12 cellular contexts compared by ENCODE assay signal in genomic region chr20:62644044-62644795, GRCh38. TPM values are rescaled to one million over a fixed set of nuclear protein-coding genes. Genes with fewer than 3 reads are reported as not detected.
DNase-seq lines count a peak whose midpoint lies in the region; ATAC-seq and TF ChIP-seq lines count a peak whose summit lies in the region.
"Had no signal": no experiment of that assay in that cellular context is flagged by ENCODE, and none has a peak within 500 bp of the region (broad histone marks: within the 10 kb centered on the region; RNA-seq: fewer than 3 reads in every experiment).

No MANE protein-coding gene starts in this region.

- peak overlapping the region; percentile 89; the same call in 1 of the 2 replicates for H3K9ac ChIP-seq in BLaER1

- no peaks in the 10 kb centered on the region for H3K36me3 Mint-ChIP-seq in GM23338 (ENCODE audit: low read depth)
- peaks cover 18% of the 10 kb centered on the region for H3K36me3 Mint-ChIP-seq in activated T-helper 2 cell treated with anti-CD3 and anti-CD28 coated beads, Interferon-gamma antibody, Interleukin-2, Interleukin-4, amounts not matched to agents 10 μg/mL and 5 μg/mL and 100 μg/mL, durations not matched to agents 14 hours and 24 hours and 36 hours (ENCODE audit: low read depth)

- ATAC-seq in GM23338 (no peak), mucosa of descending colon (peak; percentile 65), HG02885 (IDR thresholded peaks at IDR 0.05; ENCODE audit: poor library complexity, unreplicated experiment) (no peak), HG03175 (IDR thresholded peaks at IDR 0.05; ENCODE audit: unreplicated experiment) (no peak)

- H3K9me3 Mint-ChIP-seq in GM23338 = no peaks in the 10 kb centered on the region
- no peaks in the 10 kb centered on the region for H3K9me3 Mint-ChIP-seq in activated T-helper 2 cell treated with anti-CD3 and anti-CD28 coated beads, Interferon-gamma antibody, Interleukin-2, Interleukin-4, amounts not matched to agents 10 μg/mL and 5 μg/mL and 100 μg/mL, durations not matched to agents 14 hours and 24 hours and 36 hours

- no peaks in the 10 kb centered on the region for H3K9me3 ChIP-seq in BLaER1
- no peaks in the 10 kb centered on the region for H3K9me3 ChIP-seq in mucosa of descending colon

- peaks cover 64% of the 10 kb centered on the region for H4K20me1 ChIP-seq in BLaER1
- peaks cover 18% of the 10 kb centered on the region for H4K20me1 ChIP-seq in GM23338 (replicated peaks; ENCODE audit: insufficient read depth)

- peaks cover 60% of the 10 kb centered on the region for H3K79me2 ChIP-seq in GM23338 (replicated peaks; ENCODE audit: insufficient read depth)

- H3K9me2 ChIP-seq in GM23338 (ENCODE audit: insufficient read depth) = no peaks in the 10 kb centered on the region

- peaks cover 12% of the 10 kb centered on the region for H3K4me1 Mint-ChIP-seq in GM23338
- peaks cover 31% of the 10 kb centered on the region for H3K4me1 Mint-ChIP-seq in activated T-helper 2 cell treated with anti-CD3 and anti-CD28 coated beads, Interferon-gamma antibody, Interleukin-2, Interleukin-4, amounts not matched to agents 10 μg/mL and 5 μg/mL and 100 μg/mL, durations not matched to agents 14 hours and 24 hours and 36 hours (ENCODE audit: low read depth)

- H3K27ac ChIP-seq in BLaER1 = peak overlapping the region; percentile 23; the same call in 1 of the 2 replicates
- H3K27ac ChIP-seq in GM23338 (ENCODE audit: low read depth) = no peak overlapping the region

- H3K4me3 Mint-ChIP-seq in GM23338 = peak overlapping the region; percentile 66; the same call in 2 of the 3 replicates
- peak overlapping the region; percentile 80 for H3K4me3 Mint-ChIP-seq in activated T-helper 2 cell treated with anti-CD3 and anti-CD28 coated beads, Interferon-gamma antibody, Interleukin-2, Interleukin-4, amounts not matched to agents 10 μg/mL and 5 μg/mL and 100 μg/mL, durations not matched to agents 14 hours and 24 hours and 36 hours (ENCODE audit: low read depth)

- peaks cover 5% of the 10 kb centered on the region; the same call in 1 of the 2 replicates for H3F3A ChIP-seq in GM23338 (replicated peaks; ENCODE audit: low read depth)

- peaks cover 27% of the 10 kb centered on the region for H3K36me3 ChIP-seq in BLaER1
- H3K36me3 ChIP-seq in GM23338 (ENCODE audit: insufficient read depth) = no peaks in the 10 kb centered on the region
- H3K36me3 ChIP-seq in mucosa of descending colon (ENCODE audit: low read depth) = no peaks in the 10 kb centered on the region

- no peak for DNase-seq in GM23338 (ENCODE audit: low spot score)
- DNase-seq in activated T-helper 2 cell treated with anti-CD3 and anti-CD28 coated beads, Interferon-gamma antibody, Interleukin-2, Interleukin-4, amounts not matched to agents 10 μg/mL and 5 μg/mL and 100 μg/mL, durations not matched to agents 14 hours and 24 hours and 36 hours (ENCODE audit: low spot score) = no peak
- DNase-seq in mucosa of descending colon = peak; percentile 76 to 89 (median 85)
- no peak for DNase-seq in NCI-H1417 treated with DMSO at 0.1 percent for 48 hours (lab: John Stamatoyannopoulos, UW)
- no peak for DNase-seq in NCI-H2171 treated with DMSO at 0.1 percent for 48 hours (lab: John Stamatoyannopoulos, UW)
- DNase-seq: EL; NCI-H1092; SHP77; stimulated activated CD8-positive, alpha-beta memory T cell treated with anti-CD3 and anti-CD28 coated beads, Interleukin-4, amount 100 ng/mL, for 48 hours had no signal

- peaks cover 28% of the 10 kb centered on the region for H3K27me3 Mint-ChIP-seq in GM23338 (ENCODE audit: insufficient read depth, low read depth, poor library complexity)
- peaks cover 2% of the 10 kb centered on the region for H3K27me3 Mint-ChIP-seq in activated T-helper 2 cell treated with anti-CD3 and anti-CD28 coated beads, Interferon-gamma antibody, Interleukin-2, Interleukin-4, amounts not matched to agents 10 μg/mL and 5 μg/mL and 100 μg/mL, durations not matched to agents 14 hours and 24 hours and 36 hours (ENCODE audit: low read depth)

- no peak overlapping the region for H2AFZ ChIP-seq in GM23338

- H3K27me3 ChIP-seq in BLaER1 (peaks cover 25% of the 10 kb centered on the region), GM23338 (ENCODE audit: insufficient read depth) (peaks cover 33% of the 10 kb centered on the region)

- H3K27ac Mint-ChIP-seq in GM23338 = no peak overlapping the region
- H3K27ac Mint-ChIP-seq in activated T-helper 2 cell treated with anti-CD3 and anti-CD28 coated beads, Interferon-gamma antibody, Interleukin-2, Interleukin-4, amounts not matched to agents 10 μg/mL and 5 μg/mL and 100 μg/mL, durations not matched to agents 14 hours and 24 hours and 36 hours = no peak overlapping the region

- H3K4me1 ChIP-seq in BLaER1 = peaks cover 73% of the 10 kb centered on the region
- peaks cover 7% of the 10 kb centered on the region; the same call in 1 of the 2 replicates for H3K4me1 ChIP-seq in GM23338 (ENCODE audit: insufficient read depth)
- peaks cover 65% of the 10 kb centered on the region for H3K4me1 ChIP-seq in mucosa of descending colon (ENCODE audit: low read depth)

- H3K4me3 ChIP-seq in BLaER1 (peak overlapping the region; percentile 86; the same call in 1 of the 2 replicates), GM23338 (no peak overlapping the region), mucosa of descending colon (no peak overlapping the region)

- TF ChIP-seq CTCF in GM23338 (conservative IDR thresholded peaks at IDR 0.05; ENCODE audit: low read depth in 2 of 2) = no peak
- TF ChIP-seq CTCF in mucosa of descending colon (IDR thresholded peaks at IDR 0.05) = no peak

- peak overlapping the region; percentile 98 for H3K4me2 ChIP-seq in BLaER1
- 0 out of 2 replicates have a peak overlapping the region, but pooled peaks have one; percentile 88 for H3K4me2 ChIP-seq in GM23338

- intact Hi-C loops in activated T-helper 2 cell treated with anti-CD3 and anti-CD28 coated beads, Interferon-gamma antibody, Interleukin-2, Interleukin-4, amounts not matched to agents 10 μg/mL and 5 μg/mL and 100 μg/mL, durations not matched to agents 14 hours and 24 hours and 36 hours (cut with micrococcal nuclease) = loop anchor here (5.0 kb wide), 1 partner anchor 42 kb away; no protein-coding TSS in a partner anchor
- intact Hi-C loops in mucosa of descending colon (cut with DNase I, micrococcal nuclease) = no loop called here

TF ChIP-seq in GM23338, 12 proteins besides CTCF, POLR2A, EP300 and RAD21:
- TF ChIP-seq EZH2 (IDR thresholded peaks at IDR 0.05; ENCODE audit: low read depth, unreplicated experiment) (no peak), ZNF114 (CRISPR knock-in tag; IDR thresholded peaks at IDR 0.05) (no peak), ZNF331 (CRISPR knock-in tag; IDR thresholded peaks at IDR 0.05; ENCODE audit: low read depth) (no peak), NANOG (IDR thresholded peaks at IDR 0.05; ENCODE audit: borderline replicate concordance) (no peak), CREB1 (CRISPR knock-in tag; IDR thresholded peaks at IDR 0.05; ENCODE audit: low read depth) (no peak), REST (IDR thresholded peaks at IDR 0.05; ENCODE audit: unreplicated experiment) (no peak), POLR2AphosphoS5 (IDR thresholded peaks at IDR 0.05; ENCODE audit: low read depth) (no peak)
- TF ChIP-seq, protein P1, sequence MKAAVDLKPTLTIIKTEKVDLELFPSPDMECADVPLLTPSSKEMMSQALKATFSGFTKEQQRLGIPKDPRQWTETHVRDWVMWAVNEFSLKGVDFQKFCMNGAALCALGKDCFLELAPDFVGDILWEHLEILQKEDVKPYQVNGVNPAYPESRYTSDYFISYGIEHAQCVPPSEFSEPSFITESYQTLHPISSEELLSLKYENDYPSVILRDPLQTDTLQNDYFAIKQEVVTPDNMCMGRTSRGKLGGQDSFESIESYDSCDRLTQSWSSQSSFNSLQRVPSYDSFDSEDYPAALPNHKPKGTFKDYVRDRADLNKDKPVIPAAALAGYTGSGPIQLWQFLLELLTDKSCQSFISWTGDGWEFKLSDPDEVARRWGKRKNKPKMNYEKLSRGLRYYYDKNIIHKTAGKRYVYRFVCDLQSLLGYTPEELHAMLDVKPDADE (IDR thresholded peaks at IDR 0.05) = no peak

RNA-seq across cellular contexts. Expression of gene SLCO4A1, which starts 1.9 kb away (rescaled TPM):
- 38.3 and 41.6 TPM in 2 replicates for total RNA-seq in GM23338 (2014; rRNA removed; shearing (Covaris generic))
- 27.2 and 28.5 TPM in 2 replicates for polyA plus RNA-seq in GM23338 (2016; fragmentation: Nextera tagmentation; extraction: Ambion mirVana)
- 59.2 and 61.1 TPM in 2 replicates for total RNA-seq in activated T-helper 2 cell treated with anti-CD3 and anti-CD28 coated beads, Interferon-gamma antibody, Interleukin-2, Interleukin-4, amounts not matched to agents 10 μg/mL and 5 μg/mL and 100 μg/mL, durations not matched to agents 14 hours and 24 hours and 36 hours
- 10 to 100 TPM; 13.3 to 18.5 (median 15.0) TPM for total RNA-seq in mucosa of descending colon

Comparison
In these comparisons a context has a peak if more than half of its experiments do, and no peak if none do; other contexts are left out.
1. DNase-seq: peak in mucosa of descending colon (3 of 3); none in GM23338 (single experiment), activated T-helper 2 cell treated with anti-CD3 and anti-CD28 coated beads, Interferon-gamma antibody, Interleukin-2, Interleukin-4, amounts not matched to agents 10 μg/mL and 5 μg/mL and 100 μg/mL, durations not matched to agents 14 hours and 24 hours and 36 hours (single experiment), NCI-H1417 treated with DMSO at 0.1 percent for 48 hours (single experiment) and NCI-H2171 treated with DMSO at 0.1 percent for 48 hours (single experiment).